1 cellular context compared by ENCODE assay signal in genomic region chr5:160799160-160799559, GRCh38.
TF ChIP-seq lines count a peak whose summit lies in the region.

No MANE protein-coding gene starts in this region.

TF ChIP-seq in GM23338, 12 proteins besides CTCF, POLR2A, EP300 and RAD21 (continued from another document):
- TF ChIP-seq, protein P1, sequence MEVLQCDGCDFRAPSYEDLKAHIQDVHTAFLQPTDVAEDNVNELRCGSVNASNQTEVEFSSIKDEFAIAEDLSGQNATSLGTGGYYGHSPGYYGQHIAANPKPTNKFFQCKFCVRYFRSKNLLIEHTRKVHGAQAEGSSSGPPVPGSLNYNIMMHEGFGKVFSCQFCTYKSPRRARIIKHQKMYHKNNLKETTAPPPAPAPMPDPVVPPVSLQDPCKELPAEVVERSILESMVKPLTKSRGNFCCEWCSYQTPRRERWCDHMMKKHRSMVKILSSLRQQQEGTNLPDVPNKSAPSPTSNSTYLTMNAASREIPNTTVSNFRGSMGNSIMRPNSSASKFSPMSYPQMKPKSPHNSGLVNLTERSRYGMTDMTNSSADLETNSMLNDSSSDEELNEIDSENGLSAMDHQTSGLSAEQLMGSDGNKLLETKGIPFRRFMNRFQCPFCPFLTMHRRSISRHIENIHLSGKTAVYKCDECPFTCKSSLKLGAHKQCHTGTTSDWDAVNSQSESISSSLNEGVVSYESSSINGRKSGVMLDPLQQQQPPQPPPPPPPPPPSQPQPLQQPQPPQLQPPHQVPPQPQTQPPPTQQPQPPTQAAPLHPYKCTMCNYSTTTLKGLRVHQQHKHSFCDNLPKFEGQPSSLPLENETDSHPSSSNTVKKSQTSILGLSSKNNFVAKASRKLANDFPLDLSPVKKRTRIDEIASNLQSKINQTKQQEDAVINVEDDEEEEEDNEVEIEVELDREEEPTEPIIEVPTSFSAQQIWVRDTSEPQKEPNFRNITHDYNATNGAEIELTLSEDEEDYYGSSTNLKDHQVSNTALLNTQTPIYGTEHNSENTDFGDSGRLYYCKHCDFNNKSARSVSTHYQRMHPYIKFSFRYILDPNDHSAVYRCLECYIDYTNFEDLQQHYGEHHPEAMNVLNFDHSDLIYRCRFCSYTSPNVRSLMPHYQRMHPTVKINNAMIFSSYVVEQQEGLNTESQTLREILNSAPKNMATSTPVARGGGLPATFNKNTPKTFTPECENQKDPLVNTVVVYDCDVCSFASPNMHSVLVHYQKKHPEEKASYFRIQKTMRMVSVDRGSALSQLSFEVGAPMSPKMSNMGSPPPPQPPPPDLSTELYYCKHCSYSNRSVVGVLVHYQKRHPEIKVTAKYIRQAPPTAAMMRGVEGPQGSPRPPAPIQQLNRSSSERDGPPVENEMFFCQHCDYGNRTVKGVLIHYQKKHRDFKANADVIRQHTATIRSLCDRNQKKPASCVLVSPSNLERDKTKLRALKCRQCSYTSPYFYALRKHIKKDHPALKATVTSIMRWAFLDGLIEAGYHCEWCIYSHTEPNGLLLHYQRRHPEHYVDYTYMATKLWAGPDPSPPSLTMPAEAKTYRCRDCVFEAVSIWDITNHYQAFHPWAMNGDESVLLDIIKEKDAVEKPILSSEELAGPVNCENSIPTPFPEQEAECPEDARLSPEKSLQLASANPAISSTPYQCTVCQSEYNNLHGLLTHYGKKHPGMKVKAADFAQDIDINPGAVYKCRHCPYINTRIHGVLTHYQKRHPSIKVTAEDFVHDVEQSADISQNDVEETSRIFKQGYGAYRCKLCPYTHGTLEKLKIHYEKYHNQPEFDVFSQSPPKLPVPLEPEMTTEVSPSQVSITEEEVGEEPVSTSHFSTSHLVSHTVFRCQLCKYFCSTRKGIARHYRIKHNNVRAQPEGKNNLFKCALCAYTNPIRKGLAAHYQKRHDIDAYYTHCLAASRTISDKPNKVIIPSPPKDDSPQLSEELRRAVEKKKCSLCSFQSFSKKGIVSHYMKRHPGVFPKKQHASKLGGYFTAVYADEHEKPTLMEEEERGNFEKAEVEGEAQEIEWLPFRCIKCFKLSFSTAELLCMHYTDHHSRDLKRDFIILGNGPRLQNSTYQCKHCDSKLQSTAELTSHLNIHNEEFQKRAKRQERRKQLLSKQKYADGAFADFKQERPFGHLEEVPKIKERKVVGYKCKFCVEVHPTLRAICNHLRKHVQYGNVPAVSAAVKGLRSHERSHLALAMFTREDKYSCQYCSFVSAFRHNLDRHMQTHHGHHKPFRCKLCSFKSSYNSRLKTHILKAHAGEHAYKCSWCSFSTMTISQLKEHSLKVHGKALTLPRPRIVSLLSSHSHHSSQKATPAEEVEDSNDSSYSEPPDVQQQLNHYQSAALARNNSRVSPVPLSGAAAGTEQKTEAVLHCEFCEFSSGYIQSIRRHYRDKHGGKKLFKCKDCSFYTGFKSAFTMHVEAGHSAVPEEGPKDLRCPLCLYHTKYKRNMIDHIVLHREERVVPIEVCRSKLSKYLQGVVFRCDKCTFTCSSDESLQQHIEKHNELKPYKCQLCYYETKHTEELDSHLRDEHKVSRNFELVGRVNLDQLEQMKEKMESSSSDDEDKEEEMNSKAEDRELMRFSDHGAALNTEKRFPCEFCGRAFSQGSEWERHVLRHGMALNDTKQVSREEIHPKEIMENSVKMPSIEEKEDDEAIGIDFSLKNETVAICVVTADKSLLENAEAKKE (CRISPR knock-in tag; IDR thresholded peaks at IDR 0.05): no peak
- TF ChIP-seq EZH2 (IDR thresholded peaks at IDR 0.05; ENCODE audit: low read depth, unreplicated experiment) (no peak), ZNF331 (CRISPR knock-in tag; IDR thresholded peaks at IDR 0.05; ENCODE audit: low read depth) (no peak), POLR2AphosphoS5 (IDR thresholded peaks at IDR 0.05; ENCODE audit: low read depth) (no peak), EZH2phosphoT487 (IDR thresholded peaks at IDR 0.05; ENCODE audit: unreplicated experiment) (no peak), CREB1 (CRISPR knock-in tag; IDR thresholded peaks at IDR 0.05; ENCODE audit: low read depth) (no peak), ETS1 (IDR thresholded peaks at IDR 0.05) (no peak), STAT1 (IDR thresholded peaks at IDR 0.05; ENCODE audit: unreplicated experiment) (no peak), NANOG (IDR thresholded peaks at IDR 0.05; ENCODE audit: borderline replicate concordance) (no peak), REST (IDR thresholded peaks at IDR 0.05; ENCODE audit: unreplicated experiment) (no peak)
